ENCODE assay signal across 12 cellular contexts in genomic region chr10:91185239-91185875, GRCh38. TPM values are rescaled to one million over a fixed set of nuclear protein-coding genes. Genes with fewer than 3 reads are reported as not detected.
DNase-seq lines count a peak whose midpoint lies in the region; ATAC-seq and TF ChIP-seq lines count a peak whose summit lies in the region.
"Had no signal": no experiment of that assay in that cellular context is flagged by ENCODE, and none has a peak within 500 bp of the region (broad histone marks: within the 10 kb centered on the region; RNA-seq: fewer than 3 reads in every experiment).

No MANE protein-coding gene starts in this region.

- H3K27ac Mint-ChIP-seq in memory B cell: peak overlapping the region; percentile 74
- H3K27ac Mint-ChIP-seq: activated CD8-positive, alpha-beta T cell treated with anti-CD3 and anti-CD28 coated beads, Interleukin-2, amount 10 ng/mL, durations not matched to agents 7 days and 5 days had no signal

- H3K36me3 Mint-ChIP-seq in memory B cell: peaks cover 25% of the 10 kb centered on the region

- H3K27me3 ChIP-seq in AG04450 (ENCODE audit: control insufficient read depth, insufficient read depth, low read length) (no peaks in the 10 kb centered on the region), MG63 (peaks cover 2% of the 10 kb centered on the region; the same call in 1 of the 2 replicates), esophagus squamous epithelium (no peaks in the 10 kb centered on the region)
- H3K27me3 ChIP-seq: SJCRH30 had no signal

- no peak for TF ChIP-seq POLR2A in esophagus squamous epithelium (IDR thresholded peaks at IDR 0.05)

- CTCF ChIA-PET in AG04450 (lab: Charles Lee): no interaction called here

- no peak overlapping the region for H3K4me3 Mint-ChIP-seq in memory B cell
- H3K4me3 Mint-ChIP-seq: activated CD8-positive, alpha-beta T cell treated with anti-CD3 and anti-CD28 coated beads, Interleukin-2, amount 10 ng/mL, durations not matched to agents 7 days and 5 days had no signal

- H3K9me3 ChIP-seq in AG04450 (ENCODE audit: control insufficient read depth, insufficient read depth, low read length) (no peaks in the 10 kb centered on the region), MG63 (peaks cover 4% of the 10 kb centered on the region), esophagus squamous epithelium (peaks cover 0 to 4% (median 0%) of the 10 kb centered on the region in 3 donors)
- H3K9me3 ChIP-seq: SJCRH30 had no signal

- DNase-seq in AG04450 (ENCODE audit: low read depth, low spot score): no peak
- DNase-seq in MG63: peak; percentile 28
- DNase-seq in dermis blood vessel endothelial cell: peak; percentile 38
- no peak for DNase-seq in memory B cell (ENCODE audit: low spot score in 2 of 2)
- DNase-seq in esophagus squamous epithelium (lab: John Stamatoyannopoulos, UW): no peak
- no peak for DNase-seq in Ammon's horn (ENCODE audit: low spot score)
- no peak for DNase-seq in cerebellar nuclear complex (lab: John Stamatoyannopoulos, UW)
- DNase-seq: activated CD8-positive, alpha-beta T cell treated with anti-CD3 and anti-CD28 coated beads, Interleukin-2, amount 10 ng/mL, durations not matched to agents 7 days and 5 days; foreskin keratinocyte; NCI-H2227 treated with DMSO at 0.1 percent for 48 hours; SJCRH30 had no signal

- H3K27ac ChIP-seq in AG04450 (ENCODE audit: low read depth, low read length): peak overlapping the region; percentile 39
- no peak overlapping the region for H3K27ac ChIP-seq in esophagus squamous epithelium
- H3K27ac ChIP-seq: foreskin keratinocyte, SJCRH30 had no signal

- H3K4me3 ChIP-seq in AG04450 (ENCODE audit: low read depth, low read length) (no peak overlapping the region), MG63 (no peak overlapping the region), esophagus squamous epithelium (no peak overlapping the region)
- H3K4me3 ChIP-seq: SJCRH30 had no signal

- 86 to 87% methylated on average over 4 to 5 of the region's 8 CpGs for WGBS in esophagus squamous epithelium, 2 donors

- peaks cover 0 to 18% (median 3%) of the 10 kb centered on the region in 3 donors for H3K4me1 ChIP-seq in esophagus squamous epithelium
- H3K4me1 ChIP-seq: foreskin keratinocyte, SJCRH30 had no signal

- H3K36me3 ChIP-seq in MG63 (no peaks in the 10 kb centered on the region), esophagus squamous epithelium (no peaks in the 10 kb centered on the region)
- H3K36me3 ChIP-seq: SJCRH30 had no signal

- peaks cover 59% of the 10 kb centered on the region for H3K4me1 Mint-ChIP-seq in memory B cell

- H3K9me3 Mint-ChIP-seq in memory B cell: peaks cover 3% of the 10 kb centered on the region

- POLR2A ChIA-PET in AG04450 (lab: Yijun Ruan, JAX): interaction anchor here (0.8 kb wide), 1 partner anchor 21 kb away, joined by 4 read pairs; no protein-coding TSS in a partner anchor

- TF ChIP-seq CTCF in AG04450 (IDR thresholded peaks at IDR 0.05; ENCODE audit: low read depth, low read length): no peak
- TF ChIP-seq CTCF in esophagus squamous epithelium (IDR thresholded peaks at IDR 0.05): no peak

- intact Hi-C loops in esophagus squamous epithelium (cut with DNase I): no loop called here

- H3K27me3 Mint-ChIP-seq in memory B cell: no peaks in the 10 kb centered on the region

- ATAC-seq in memory B cell (ENCODE audit: low read depth) (no peak), GM19351 (IDR thresholded peaks at IDR 0.05; ENCODE audit: unreplicated experiment) (no peak)
- ATAC-seq: activated CD8-positive, alpha-beta T cell treated with anti-CD3 and anti-CD28 coated beads, Interleukin-2, amount 10 ng/mL, durations not matched to agents 7 days and 5 days; foreskin keratinocyte had no signal

RNA-seq across cellular contexts. Expression of gene PCGF5, which starts 35.1 kb away (rescaled TPM):
- 11.9 and 13.8 TPM in 2 replicates for polyA plus RNA-seq in AG04450 (2011; rRNA removed)
- 12.4 and 19.2 TPM in 2 replicates for polyA minus RNA-seq in AG04450 (2011; rRNA and poly(A)+ RNA removed)
- total RNA-seq in MG63 (2014; rRNA removed; shearing (Covaris generic); ENCODE audit: low replicate concordance): 28.8 and 40.7 TPM in 2 replicates
- total RNA-seq in dermis blood vessel endothelial cell (41.2 and 45.6 TPM in 2 replicates), esophagus squamous epithelium (10 to 100 TPM; 17.3 to 39.3 (median 23.4) TPM)

Comparison
In these comparisons a context has a peak if more than half of its experiments do, and no peak if none do; other contexts are left out.
1. DNase-seq: peak in MG63 (single experiment) and dermis blood vessel endothelial cell (single experiment); none in AG04450 (single experiment), memory B cell (0 of 2), esophagus squamous epithelium (single experiment), Ammon's horn (single experiment) and cerebellar nuclear complex (0 of 2).